ENCODE assay signal across 9 cellular contexts in genomic region chr10:43623351-43623750, GRCh38. TPM values are rescaled to one million over a fixed set of nuclear protein-coding genes. Genes with fewer than 3 reads are reported as not detected.
DNase-seq lines count a peak whose midpoint lies in the region; ATAC-seq, FAIRE-seq and TF ChIP-seq lines count a peak whose summit lies in the region.
"Had no signal": no experiment of that assay in that cellular context is flagged by ENCODE, and none has a peak within 500 bp of the region (broad histone marks: within the 10 kb centered on the region; RNA-seq: fewer than 3 reads in every experiment).

No MANE protein-coding gene starts in this region.

- no peak for TF ChIP-seq RAD21 in A549 (conservative IDR thresholded peaks at IDR 0.05 in 1 of 2, IDR thresholded peaks at IDR 0.05 in 1 of 2)

- peaks cover 7 to 17% (median 13%) of the 10 kb centered on the region in 3 donors for H3K36me3 Mint-ChIP-seq in immature natural killer cell

- WGBS in A549 (ENCODE audit: missing lambda C conversion rate) = 25% methylated on average over 3 of the region's 3 CpGs

- no peak for FAIRE-seq in A549 (lab: Jason Lieb, UNC)

- TF ChIP-seq CTCF in A549 (IDR thresholded peaks at IDR 0.05) = no peak

- TF ChIP-seq POLR2A in A549 (IDR thresholded peaks at IDR 0.05; ENCODE audit: low read length) = no peak

- H3K4me2 ChIP-seq in A549 = peak overlapping the region; percentile 34; the same call in 1 of the 3 replicates

- POLR2A ChIA-PET in A549 (lab: Yijun Ruan, JAX) = no interaction called here

- intact Hi-C loops in posterior vena cava (cut with DNase I) = no loop called here

- H3K4me1 ChIP-seq in A549 = no peaks in the 10 kb centered on the region
- H3K4me1 ChIP-seq: pancreas had no signal

- DNase-seq in A549 (ENCODE audit: low read depth in 1 of 2, low spot score in 1 of 2) = no peak
- DNase-seq in ELR (ENCODE audit: low read depth) = peak; percentile 25
- DNase-seq in SW480 (ENCODE audit: low spot score) = peak; percentile 25
- DNase-seq in immature natural killer cell = peak; percentile 27 to 52 (median 41)
- no peak for DNase-seq in posterior vena cava (ENCODE audit: low spot score)
- DNase-seq in GOT3 (lab: John Stamatoyannopoulos, UW) = no peak
- DNase-seq in NCI-H2081 (lab: John Stamatoyannopoulos, UW) = no peak
- DNase-seq: pancreas had no signal

- H3K9me3 Mint-ChIP-seq in immature natural killer cell = peaks cover 4 to 25% (median 10%) of the 10 kb centered on the region in 6 donors

- H3K27ac ChIP-seq in A549 = no peak overlapping the region
- H3K27ac ChIP-seq: pancreas had no signal

- peak overlapping the region; percentile 37 to 93 (median 88) for H3K27ac Mint-ChIP-seq in immature natural killer cell

- peaks cover 0 to 4% (median 2%) of the 10 kb centered on the region in 3 donors for H3K27me3 Mint-ChIP-seq in immature natural killer cell (ENCODE audit: low read depth in 3 of 3)

- peak overlapping the region; percentile 29; the same call in 1 of the 3 replicates for H3K4me3 ChIP-seq in A549
- H3K4me3 ChIP-seq: pancreas had no signal

- no peak for TF ChIP-seq EP300 in A549 (IDR thresholded peaks at IDR 0.05)

- peaks cover 57% of the 10 kb centered on the region for H3K9me3 ChIP-seq in A549
- H3K9me3 ChIP-seq: pancreas had no signal

- peaks cover 13 to 28% of the 10 kb centered on the region in 2 donors for H3K4me1 Mint-ChIP-seq in immature natural killer cell

- CTCF ChIA-PET in A549 (lab: Yijun Ruan, JAX) = no interaction called here

- no peak for ATAC-seq in A549
- no peak for ATAC-seq in GM21381 (IDR thresholded peaks at IDR 0.05; ENCODE audit: unreplicated experiment)

- H3K4me3 Mint-ChIP-seq in immature natural killer cell = peak overlapping the region; percentile 82 to 93 (median 82)

TF ChIP-seq in A549, 52 proteins besides CTCF, POLR2A, EP300 and RAD21:
- TF ChIP-seq ELK1 (IDR thresholded peaks at IDR 0.05; ENCODE audit: low read depth, low read length) (no peak), CBX8 (IDR thresholded peaks at IDR 0.05) (no peak), RCOR1 (IDR thresholded peaks at IDR 0.05; ENCODE audit: low read depth, low read length) (no peak), HOXB13 (CRISPR knock-in tag; IDR thresholded peaks at IDR 0.05; ENCODE audit: low read depth) (no peak), RNF2 (IDR thresholded peaks at IDR 0.05; ENCODE audit: borderline replicate concordance, low read depth) (no peak), ZFP36 (IDR thresholded peaks at IDR 0.05; ENCODE audit: borderline replicate concordance, partially characterized antibody) (no peak), E2F6 (IDR thresholded peaks at IDR 0.05; ENCODE audit: borderline replicate concordance, low read depth) (no peak), CBX2 (IDR thresholded peaks at IDR 0.05; ENCODE audit: borderline replicate concordance, low read depth) (no peak), SREBF2 (IDR thresholded peaks at IDR 0.05) (no peak), KDM1A (IDR thresholded peaks at IDR 0.05; ENCODE audit: low read depth) (no peak), FOXS1 (CRISPR knock-in tag; IDR thresholded peaks at IDR 0.05) (no peak), NR3C1 (IDR thresholded peaks at IDR 0.05) (no peak), GATA3 (IDR thresholded peaks at IDR 0.05; ENCODE audit: borderline replicate concordance) (no peak), CHD4 (IDR thresholded peaks at IDR 0.05; ENCODE audit: borderline replicate concordance) (no peak), ZSCAN20 (CRISPR knock-in tag; IDR thresholded peaks at IDR 0.05) (no peak), MAFK (IDR thresholded peaks at IDR 0.05; ENCODE audit: partially characterized antibody) (no peak), HOXA7 (CRISPR knock-in tag; IDR thresholded peaks at IDR 0.05) (no peak), CEBPB (IDR thresholded peaks at IDR 0.05) (no peak)

RNA-seq across cellular contexts. Expression of gene ZNF485, which starts 17.1 kb away (rescaled TPM):
- polyA plus RNA-seq in A549 (2011; rRNA removed) (2.4 and 3.3 TPM in 2 replicates), A549 (2017; fragmentation: RNase III; extraction: RNeasy Plus Mini Kit Qiagen cat#74134 plus additional on column Dnase treatment) (2.5 to 2.7 TPM (median 2.7 TPM) in 3 replicates), immature natural killer cell (1 to 10 TPM in 2 of 3 donors, not detected in 1; 2.4 to 6.4 TPM)
- polyA plus RNA-seq in A549 (2012; cell fraction: cytosol; rRNA removed) = 0.93 and 1.3 TPM in 2 replicates
- 1.2 and 1.9 TPM in 2 replicates for polyA plus RNA-seq in A549 (2012; cell fraction: nucleus; rRNA removed)
- polyA minus RNA-seq in A549 (2011; rRNA and poly(A)+ RNA removed) = 6.5 TPM in 2 replicates
- 1 to 10 TPM; 2.7 to 2.9 TPM for total RNA-seq in posterior vena cava

RNA-seq across cellular contexts. Expression of gene ZNF32, which starts 25.3 kb away (rescaled TPM):
- polyA plus RNA-seq in A549 (2011; rRNA removed) (38.2 and 49.9 TPM in 2 replicates), A549 (2017; fragmentation: RNase III; extraction: RNeasy Plus Mini Kit Qiagen cat#74134 plus additional on column Dnase treatment) (18.5 to 25.3 TPM (median 21.4 TPM) in 3 replicates), immature natural killer cell (100 to 1,000 TPM in 2 of 3 donors, 10 to 100 TPM in 1; 97.4 to 139 (median 111) TPM)
- polyA plus RNA-seq in A549 (2012; cell fraction: cytosol; rRNA removed) = 15.7 and 16.2 TPM in 2 replicates
- polyA plus RNA-seq in A549 (2012; cell fraction: nucleus; rRNA removed) = 4.8 and 7.0 TPM in 2 replicates
- polyA minus RNA-seq in A549 (2011; rRNA and poly(A)+ RNA removed) = 10.0 and 12.5 TPM in 2 replicates
- 10 to 100 TPM; 27.5 to 30.2 TPM for total RNA-seq in posterior vena cava

RNA-seq across cellular contexts. Expression of gene ZNF239, which starts 48.9 kb away (rescaled TPM):
- polyA plus RNA-seq in A549 (2011; rRNA removed) (4.7 and 6.0 TPM in 2 replicates), A549 (2017; fragmentation: RNase III; extraction: RNeasy Plus Mini Kit Qiagen cat#74134 plus additional on column Dnase treatment) (3.2 to 4.1 TPM (median 3.4 TPM) in 3 replicates), immature natural killer cell (under 1 TPM in 2 of 3 donors, not detected in 1; 0.43 to 0.83 TPM)
- 1.3 and 1.7 TPM in 2 replicates for polyA plus RNA-seq in A549 (2012; cell fraction: cytosol; rRNA removed)
- 1.5 and 3.4 TPM in 2 replicates for polyA plus RNA-seq in A549 (2012; cell fraction: nucleus; rRNA removed)
- 5.9 and 8.1 TPM in 2 replicates for polyA minus RNA-seq in A549 (2011; rRNA and poly(A)+ RNA removed)
- 1 to 10 TPM; 4.4 to 5.1 TPM for total RNA-seq in posterior vena cava

Comparison
In these comparisons a context has a peak if more than half of its experiments do, and no peak if none do; other contexts are left out.
1. DNase-seq: peak in ELR (single experiment), SW480 (single experiment) and immature natural killer cell (3 of 3); none in A549 (0 of 2), posterior vena cava (single experiment), GOT3 (single experiment) and NCI-H2081 (0 of 2).